ENCODE assay signal across 8 cellular contexts in the genomic region with DNA sequence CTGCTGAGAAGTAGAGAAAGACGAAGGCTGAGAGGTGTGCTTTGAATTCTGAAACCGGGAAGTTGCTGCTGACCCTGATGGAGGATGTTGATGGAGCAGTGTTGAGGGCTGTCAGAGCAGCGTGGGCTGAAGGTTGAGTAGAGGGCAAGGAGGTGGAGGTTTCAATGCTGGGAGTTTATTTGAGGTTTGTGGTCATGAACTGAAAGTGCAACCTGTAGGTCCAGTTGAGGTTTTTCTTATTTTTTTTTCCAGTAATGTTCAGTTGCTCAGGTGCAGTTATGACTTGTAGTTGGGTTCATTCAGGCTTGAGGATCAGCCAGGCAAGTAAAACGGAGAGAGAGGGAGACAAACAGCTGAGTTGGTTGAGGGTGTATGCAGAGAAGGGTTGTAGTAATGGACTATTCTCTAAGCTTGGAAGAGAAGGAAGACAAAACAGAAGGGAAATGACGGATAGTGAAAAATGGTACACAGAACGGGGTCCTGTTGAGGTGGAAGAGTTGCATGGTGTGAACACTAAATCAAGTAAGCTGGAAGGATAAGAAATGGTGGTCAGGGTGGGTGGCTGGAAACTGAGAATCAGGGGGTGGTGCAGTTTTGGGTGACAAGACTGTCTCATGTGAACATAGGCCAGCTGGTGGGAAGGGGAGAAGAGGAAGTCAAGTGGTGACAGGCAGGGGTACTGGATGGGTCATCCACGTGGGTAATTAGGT. TPM values are rescaled to one million over a fixed set of nuclear protein-coding genes. Genes with fewer than 3 reads are reported as not detected.
A peak's percentile ranks its signal among the peaks of the same experiment; 100 is the strongest.
DNase-seq lines count a peak whose midpoint lies in the region; ATAC-seq, FAIRE-seq and TF ChIP-seq lines count a peak whose summit lies in the region.

No MANE protein-coding gene starts in this region.

- DNase-seq in GM18507 (ENCODE audit: extremely low spot score, insufficient read length, low read depth) (peak; percentile 49), Peyer's patch (peak in 2 of 3 donors; percentile 71 to 72), lower lobe of right lung (peak; percentile 13), KG1 (lab: John Stamatoyannopoulos, UW) (no peak), Caco-2 (no peak), superior temporal gyrus (ENCODE audit: extremely low spot score) (no peak), ACHN (no peak)

- no peak overlapping the region for H3K4me3 ChIP-seq in Peyer's patch
- no peak overlapping the region for H3K4me3 ChIP-seq in lower lobe of right lung
- no peak overlapping the region for H3K4me3 ChIP-seq in Caco-2 (ENCODE audit: low read depth, low read length)

- intact Hi-C loops in lower lobe of right lung (cut with DNase I): no loop called here
- intact Hi-C loops in Caco-2 (cut with micrococcal nuclease; ENCODE audit: unreplicated experiment): no loop called here

- H3K9me3 ChIP-seq in Peyer's patch (no peaks in the 10 kb centered on the region), lower lobe of right lung (no peaks in the 10 kb centered on the region), Caco-2 (no peaks in the 10 kb centered on the region)

- H3K4me3 Mint-ChIP-seq in Caco-2 (ENCODE audit: unreplicated experiment): no peak overlapping the region

- in situ Hi-C loops in ACHN (cut with HindIII; ENCODE audit: low pct_ligation_motif_present, low pct_unique_long_range_greater_than_20kb, low sequenced_read_pairs): no loop called here

- H3K27ac Mint-ChIP-seq in Caco-2 (ENCODE audit: unreplicated experiment): no peak overlapping the region

- no peaks in the 10 kb centered on the region for H3K36me3 Mint-ChIP-seq in Caco-2 (ENCODE audit: insufficient read depth, unreplicated experiment)

- H3K4me1 Mint-ChIP-seq in Caco-2 (ENCODE audit: low read depth, unreplicated experiment): peaks cover 6% of the 10 kb centered on the region

- H3K27ac ChIP-seq in Peyer's patch (peak overlapping the region in 3 of 4 donors; percentile 35 to 71 (median 59)), lower lobe of right lung (no peak overlapping the region)

- POLR2A ChIA-PET in Caco-2 (lab: Charles Lee): no interaction called here

- no peaks in the 10 kb centered on the region for H3K4me1 ChIP-seq in Peyer's patch
- H3K4me1 ChIP-seq in lower lobe of right lung: no peaks in the 10 kb centered on the region
- H3K4me1 ChIP-seq in Caco-2: no peaks in the 10 kb centered on the region

- no peaks in the 10 kb centered on the region for H3K9me3 Mint-ChIP-seq in Caco-2 (ENCODE audit: unreplicated experiment)

- CTCF ChIA-PET in Caco-2 (lab: Charles Lee): no interaction called here

- BruUV-seq in Caco-2 (replicated peaks; lab: Mats Ljungman, UMichigan): no TSS peak

- no peaks in the 10 kb centered on the region for H3K27me3 ChIP-seq in Peyer's patch
- no peaks in the 10 kb centered on the region for H3K27me3 ChIP-seq in lower lobe of right lung (ENCODE audit: low read depth)
- H3K27me3 ChIP-seq in Caco-2 (replicated peaks; ENCODE audit: control insufficient read depth, insufficient read depth, low read length): no peaks in the 10 kb centered on the region

- H3K36me3 ChIP-seq in Peyer's patch (no peaks in the 10 kb centered on the region), lower lobe of right lung (no peaks in the 10 kb centered on the region), Caco-2 (ENCODE audit: control insufficient read depth, insufficient read depth, low read length) (no peaks in the 10 kb centered on the region)

- ATAC-seq in HG02588 (IDR thresholded peaks at IDR 0.05; ENCODE audit: unreplicated experiment): peak; percentile 82
- ATAC-seq in lower lobe of right lung: no peak

- TF ChIP-seq POLR2A in Peyer's patch (IDR thresholded peaks at IDR 0.05): no peak

- TF ChIP-seq CTCF in Peyer's patch (IDR thresholded peaks at IDR 0.05) (no peak), lower lobe of right lung (IDR thresholded peaks at IDR 0.05) (no peak), Caco-2 (IDR thresholded peaks at IDR 0.05; ENCODE audit: insufficient read depth in 1 of 2, low read depth in 1 of 2, low read length in 1 of 2, severe bottlenecking in 1 of 2, unreplicated experiment in 1 of 2) (no peak)

- no peaks in the 10 kb centered on the region for H3K27me3 Mint-ChIP-seq in Caco-2 (ENCODE audit: insufficient read depth, unreplicated experiment)

- FAIRE-seq in GM18507 (lab: Jason Lieb, UNC): peak; percentile 100

RNA-seq across cellular contexts. Expression of gene UBE2G1, which starts 8.7 kb away (rescaled TPM):
- 10 to 100 TPM; 26.4 to 54.1 (median 35.7) TPM for total RNA-seq in Peyer's patch
- total RNA-seq in lower lobe of right lung: 42.5 TPM
- 50.5 and 56.8 TPM in 2 replicates for total RNA-seq in Caco-2 (2022)

RNA-seq across cellular contexts. Expression of gene SPNS3, which starts 58.5 kb away (rescaled TPM):
- total RNA-seq in Peyer's patch (1 to 10 TPM in 2 of 4 donors, not detected in 2; 1.1 to 2.0 TPM), lower lobe of right lung (0.24 TPM), Caco-2 (2022) (not detected in 2 replicates)

Comparison
In these comparisons a context has a peak if more than half of its experiments do, and no peak if none do; other contexts are left out.
1. DNase-seq: peak in GM18507 (single experiment), Peyer's patch (2 of 3) and lower lobe of right lung (single experiment); none in KG1 (single experiment), Caco-2 (0 of 2), superior temporal gyrus (single experiment) and ACHN (single experiment).